8 cellular contexts compared by ENCODE assay signal in genomic region chr3:25663324-25664065, GRCh38. TPM values are rescaled to one million over a fixed set of nuclear protein-coding genes. Genes with fewer than 3 reads are reported as not detected.
DNase-seq lines count a peak whose midpoint lies in the region; ATAC-seq and TF ChIP-seq lines count a peak whose summit lies in the region.

No MANE protein-coding gene starts in this region.

- CTCF ChIA-PET in AG04450 (lab: Charles Lee) = interaction anchor here (0.6 to 5.3 kb wide), 3 partner anchors 15 to 194 kb away, joined by 4 to 41 read pairs (median 5); no protein-coding TSS in a partner anchor

- ATAC-seq in GM18511 (IDR thresholded peaks at IDR 0.05; ENCODE audit: unreplicated experiment) (peak; percentile 36), HG02973 (IDR thresholded peaks at IDR 0.05; ENCODE audit: unreplicated experiment) (peak; percentile 14), HG02970 (IDR thresholded peaks at IDR 0.05; ENCODE audit: low FRiP score, unreplicated experiment) (no peak)

- peaks cover 55% of the 10 kb centered on the region for H3K79me2 ChIP-seq in osteoblast (ENCODE audit: insufficient read depth, low read length)

- no peaks in the 10 kb centered on the region for H3K9me3 ChIP-seq in AG04450 (ENCODE audit: control insufficient read depth, insufficient read depth, low read length)
- no peaks in the 10 kb centered on the region for H3K9me3 ChIP-seq in osteoblast (ENCODE audit: low read depth, low read length)

- no peaks in the 10 kb centered on the region for H3K27me3 ChIP-seq in AG04450 (ENCODE audit: control insufficient read depth, insufficient read depth, low read length)
- H3K27me3 ChIP-seq in osteoblast (ENCODE audit: insufficient read depth, low read length) = no peaks in the 10 kb centered on the region

- H3K4me1 ChIP-seq in osteoblast (ENCODE audit: insufficient read depth, low read length) = peaks cover 17% of the 10 kb centered on the region

- DNase-seq in AG04450 (ENCODE audit: low read depth, low spot score) (no peak), NCI-H2227 (lab: John Stamatoyannopoulos, UW; ENCODE audit: unreplicated experiment) (peak; percentile 16), activated T-cell treated with anti-CD3 and anti-CD28 coated beads for 48 hours (ENCODE audit: low read depth) (peak; percentile 11), fibroblast of peridontal ligament (ENCODE audit: extremely low read depth) (peak; percentile 40), osteoblast (ENCODE audit: insufficient read length, low spot score, missing footprints) (no peak)

- H4K20me1 ChIP-seq in osteoblast (ENCODE audit: insufficient read depth, low read length) = peaks cover 49% of the 10 kb centered on the region

- H3K4me2 ChIP-seq in osteoblast (ENCODE audit: insufficient read depth, low read length) = peak overlapping the region; percentile 89

- H3K4me3 ChIP-seq in AG04450 (ENCODE audit: low read depth, low read length) = peak overlapping the region; percentile 77
- H3K4me3 ChIP-seq in osteoblast (ENCODE audit: insufficient read depth, low read length) = peak overlapping the region; percentile 78

- peak overlapping the region; percentile 83 for H2AFZ ChIP-seq in osteoblast (ENCODE audit: low read length)

- TF ChIP-seq CTCF in AG04450 (IDR thresholded peaks at IDR 0.05; ENCODE audit: low read depth, low read length) (no peak), osteoblast (IDR thresholded peaks at IDR 0.05; ENCODE audit: extremely low read depth, low read depth, low read length) (no peak)

- H3K27ac ChIP-seq in AG04450 (ENCODE audit: low read depth, low read length) (peak overlapping the region; percentile 47), osteoblast (ENCODE audit: low read depth, low read length) (peak overlapping the region; percentile 79)

- POLR2A ChIA-PET in AG04450 (lab: Yijun Ruan, JAX) = interaction anchor here (1.9 kb wide), 1 partner anchor 120 kb away, joined by 11 read pairs; the partner anchor contains the start of gene NGLY1

- H3K36me3 ChIP-seq in osteoblast (ENCODE audit: insufficient read depth, low read length) = no peaks in the 10 kb centered on the region

RNA-seq across cellular contexts. Expression of gene TOP2B, which starts 1.2 kb away (rescaled TPM):
- polyA plus RNA-seq in AG04450 (2011; rRNA removed) = 76.9 and 95.9 TPM in 2 replicates
- polyA minus RNA-seq in AG04450 (2011; rRNA and poly(A)+ RNA removed) = 38.9 and 68.4 TPM in 2 replicates
- total RNA-seq in osteoblast = 66.6 and 71.7 TPM in 2 replicates

Comparison
In these comparisons a context has a peak if more than half of its experiments do, and no peak if none do; other contexts are left out.
1. DNase-seq: peak in NCI-H2227 (single experiment), activated T-cell treated with anti-CD3 and anti-CD28 coated beads for 48 hours (single experiment) and fibroblast of peridontal ligament (single experiment); none in AG04450 (single experiment) and osteoblast (single experiment).